27 cellular contexts compared by ENCODE assay signal in genomic region chr7:87580636-87581035, GRCh38. TPM values are rescaled to one million over a fixed set of nuclear protein-coding genes. Genes with fewer than 3 reads are reported as not detected.
"Had no signal": no experiment of that assay in that cellular context is flagged by ENCODE, and none has a peak within 500 bp of the region (broad histone marks: within the 10 kb centered on the region; RNA-seq: fewer than 3 reads in every experiment).

No MANE protein-coding gene starts in this region.

- ATAC-seq: activated CD4-positive, alpha-beta T cell treated with anti-CD3 and anti-CD28 coated beads for 36 hours; activated naive CD8-positive, alpha-beta T cell treated with anti-CD3 and anti-CD28 coated beads, Interleukin-2, amount 50 U/mL, for 24 hours; Panc1 had no signal

- H3K4me1 Mint-ChIP-seq: activated naive CD4-positive, alpha-beta T cell treated with anti-CD3 and anti-CD28 coated beads, Interleukin-2, amount 10 ng/mL, durations not matched to agents 7 days and 5 days had no signal

- H3K4me1 ChIP-seq: SJCRH30 had no signal

- DNase-seq: activated CD4-positive, alpha-beta memory T cell treated with anti-CD3 and anti-CD28 coated beads for 36 hours; activated CD4-positive, alpha-beta T cell treated with anti-CD3 and anti-CD28 coated beads for 36 hours; activated CD4-positive, alpha-beta T cell treated with anti-CD3 and anti-CD28 coated beads, Interleukin-2, amount 50 U/mL, for 1 hour; activated CD8-positive, alpha-beta memory T cell treated with anti-CD3 and anti-CD28 coated beads, Interleukin-2, amount 50 U/mL, for 4 hours; activated effector memory CD4-positive, alpha-beta T cell treated with Interleukin-2 at 50 U/mL for 16 hours; activated naive CD4-positive, alpha-beta T cell treated with anti-CD3 and anti-CD28 coated beads, Interleukin-2, amount 10 ng/mL, durations not matched to agents 7 days and 5 days; activated naive CD8-positive, alpha-beta T cell treated with anti-CD3 and anti-CD28 coated beads, Interleukin-2, amount 50 U/mL, for 24 hours; activated T-cell treated with anti-CD3 and anti-CD28 coated beads for 4 hours; activated T-cell treated with anti-CD3 and anti-CD28 coated beads, Interleukin-2, amount 50 U/mL, for 48 hours; anterior cingulate cortex; Karpas-422; KBM-7; NCI-H1105; NCI-H1417 treated with DMSO at 0.1 percent for 48 hours; NCI-H187 treated with DMSO at 0.1 percent for 48 hours; NCI-H2081 treated with DMSO at 0.1 percent for 48 hours; NCI-H345; NCI-H524 treated with DMSO at 0.1 percent for 48 hours; SHP77; SJCRH30 had no signal

- H3K36me3 Mint-ChIP-seq: activated naive CD4-positive, alpha-beta T cell treated with anti-CD3 and anti-CD28 coated beads, Interleukin-2, amount 10 ng/mL, durations not matched to agents 7 days and 5 days had no signal

- H3K27ac Mint-ChIP-seq: activated CD4-positive, alpha-beta memory T cell treated with anti-CD3 and anti-CD28 coated beads for 36 hours; activated CD4-positive, alpha-beta T cell treated with anti-CD3 and anti-CD28 coated beads for 36 hours; activated naive CD4-positive, alpha-beta T cell treated with anti-CD3 and anti-CD28 coated beads, Interleukin-2, amount 10 ng/mL, durations not matched to agents 7 days and 5 days; activated naive CD8-positive, alpha-beta T cell; activated naive CD8-positive, alpha-beta T cell treated with anti-CD3 and anti-CD28 coated beads, Interleukin-2, amount 50 U/mL, for 24 hours had no signal

- H3K36me3 ChIP-seq: SJCRH30 had no signal

- H3K4me3 Mint-ChIP-seq: activated CD4-positive, alpha-beta memory T cell treated with anti-CD3 and anti-CD28 coated beads for 36 hours; activated CD4-positive, alpha-beta T cell treated with anti-CD3 and anti-CD28 coated beads for 36 hours; activated naive CD4-positive, alpha-beta T cell treated with anti-CD3 and anti-CD28 coated beads, Interleukin-2, amount 10 ng/mL, durations not matched to agents 7 days and 5 days; activated naive CD8-positive, alpha-beta T cell; activated naive CD8-positive, alpha-beta T cell treated with anti-CD3 and anti-CD28 coated beads, Interleukin-2, amount 50 U/mL, for 24 hours had no signal

- H3K27ac ChIP-seq: SJCRH30, SK-N-MC had no signal

- FAIRE-seq: TTC549 had no signal

- H3K27me3 Mint-ChIP-seq: activated CD4-positive, alpha-beta T cell treated with anti-CD3 and anti-CD28 coated beads for 36 hours; activated naive CD4-positive, alpha-beta T cell treated with anti-CD3 and anti-CD28 coated beads, Interleukin-2, amount 10 ng/mL, durations not matched to agents 7 days and 5 days; activated naive CD8-positive, alpha-beta T cell; activated naive CD8-positive, alpha-beta T cell treated with anti-CD3 and anti-CD28 coated beads, Interleukin-2, amount 50 U/mL, for 24 hours had no signal

- H3K4me3 ChIP-seq: SJCRH30, SK-N-MC had no signal

- H3K9me3 ChIP-seq: SJCRH30 had no signal

- H3K27me3 ChIP-seq: SJCRH30 had no signal

- H3K9me3 Mint-ChIP-seq: activated CD4-positive, alpha-beta memory T cell treated with anti-CD3 and anti-CD28 coated beads for 36 hours; activated naive CD4-positive, alpha-beta T cell treated with anti-CD3 and anti-CD28 coated beads, Interleukin-2, amount 10 ng/mL, durations not matched to agents 7 days and 5 days; activated naive CD8-positive, alpha-beta T cell treated with anti-CD3 and anti-CD28 coated beads, Interleukin-2, amount 50 U/mL, for 24 hours had no signal

RNA-seq across cellular contexts. Expression of gene ABCB1, which starts 20.0 kb away (rescaled TPM):
- total RNA-seq: MCF 10A, SJCRH30 had no signal

RNA-seq across cellular contexts. Expression of gene RUNDC3B, which starts 47.6 kb away (rescaled TPM):
- total RNA-seq: T-helper 1 cell treated with Interleukin-12 subunit alpha and Interleukin-12 subunit beta and Interleukin-4 antibody, amounts not matched to agents 30 ng/mL and 1 ng/mL, for 36 hours; T-helper 2 cell treated with Interferon-gamma antibody and Interleukin-4, amounts not matched to agents 100 ng/mL and 5 ng/mL, for 36 hours had no signal
